Comparison of ENCODE assay signal across 19 cellular contexts in the genomic region with DNA sequence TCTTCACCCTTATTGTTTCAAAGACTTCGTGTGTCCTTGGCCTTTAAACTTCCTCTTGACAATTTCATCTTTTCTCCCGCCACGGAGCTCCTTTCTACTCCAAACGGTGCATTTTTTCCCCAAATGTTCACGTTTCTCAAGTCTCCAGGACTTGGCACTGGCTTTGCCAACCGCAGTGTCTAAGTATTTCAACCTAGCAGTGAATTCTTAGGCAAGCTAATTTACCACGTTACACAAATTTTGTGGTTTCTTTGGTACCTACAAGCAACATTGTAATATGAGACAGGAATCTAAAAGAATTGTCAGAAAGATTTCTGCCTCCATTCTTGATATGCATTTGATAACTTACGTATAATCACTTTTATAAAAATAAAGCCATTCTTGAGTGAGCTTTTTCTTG.
DNase-seq lines count a peak whose midpoint lies in the region; ATAC-seq, FAIRE-seq and TF ChIP-seq lines count a peak whose summit lies in the region.
"Had no signal": no experiment of that assay in that cellular context is flagged by ENCODE, and none has a peak within 500 bp of the region (broad histone marks: within the 10 kb centered on the region; RNA-seq: fewer than 3 reads in every experiment).

No MANE protein-coding gene starts in this region.

- FAIRE-seq in H54 (lab: Jason Lieb, UNC) = peak; percentile 58
- FAIRE-seq: TTC549 had no signal

- no peak overlapping the region for H3K27ac Mint-ChIP-seq in nephron progenitor cell
- H3K27ac Mint-ChIP-seq: activated naive CD8-positive, alpha-beta T cell treated with anti-CD3 and anti-CD28 coated beads, Interleukin-2, amount 10 ng/mL, durations not matched to agents 7 days and 5 days had no signal

- H3K27me3 Mint-ChIP-seq in nephron progenitor cell (ENCODE audit: low read depth, poor library complexity) = peaks cover 100% of the 10 kb centered on the region

- H3K4me1 Mint-ChIP-seq in nephron progenitor cell = peaks cover 80% of the 10 kb centered on the region

- no peak for TF ChIP-seq POLR2A in H54 (IDR thresholded peaks at IDR 0.05; ENCODE audit: low read depth, low read length)

- DNase-seq in H54 (ENCODE audit: insufficient read length, low spot score) = no peak
- peak; percentile 15 for DNase-seq in MV-4-11 (lab: John Stamatoyannopoulos, UW)
- peak; percentile 69 for DNase-seq in cerebellar cortex (ENCODE audit: low spot score)
- DNase-seq in nephron progenitor cell = no peak
- no peak for DNase-seq in stimulated activated CD4-positive, alpha-beta T cell treated with anti-CD3 and anti-CD28 coated beads, Interleukin-4, amount 100 ng/mL, for 4 hours
- no peak for DNase-seq in SKM-1 treated with dmso at 0.1 percent for 144 hours (lab: John Stamatoyannopoulos, UW; ENCODE audit: unreplicated experiment)
- DNase-seq: activated CD4-positive, alpha-beta T cell treated with anti-CD3 and anti-CD28 coated beads, Interleukin-2, amount 50 U/mL, for 1 hour; activated naive CD8-positive, alpha-beta T cell treated with anti-CD3 and anti-CD28 coated beads, Interleukin-2, amount 10 ng/mL, durations not matched to agents 7 days and 5 days; DMS53; effector memory CD8-positive, alpha-beta T cell; IMR-90; NCI-H1417 treated with DMSO at 0.1 percent for 48 hours; NCI-H510A treated with DMSO at 0.1 percent for 48 hours; psoas muscle; spleen; stimulated activated naive CD4-positive, alpha-beta T cell; transverse colon had no signal

- H3K9me3 Mint-ChIP-seq in nephron progenitor cell = no peaks in the 10 kb centered on the region
- H3K9me3 Mint-ChIP-seq: activated naive CD8-positive, alpha-beta T cell treated with anti-CD3 and anti-CD28 coated beads, Interleukin-2, amount 10 ng/mL, durations not matched to agents 7 days and 5 days had no signal

- H3K36me3 Mint-ChIP-seq in nephron progenitor cell (ENCODE audit: low read depth) = no peaks in the 10 kb centered on the region
- H3K36me3 Mint-ChIP-seq: activated naive CD8-positive, alpha-beta T cell treated with anti-CD3 and anti-CD28 coated beads, Interleukin-2, amount 10 ng/mL, durations not matched to agents 7 days and 5 days had no signal

- no peak for ATAC-seq in HG02678 (IDR thresholded peaks at IDR 0.05; ENCODE audit: unreplicated experiment)
- ATAC-seq: effector memory CD8-positive, alpha-beta T cell had no signal

- peak overlapping the region; percentile 53 for H3K4me3 Mint-ChIP-seq in nephron progenitor cell
- H3K4me3 Mint-ChIP-seq: activated naive CD8-positive, alpha-beta T cell treated with anti-CD3 and anti-CD28 coated beads, Interleukin-2, amount 10 ng/mL, durations not matched to agents 7 days and 5 days had no signal

- no peak for TF ChIP-seq CTCF in nephron progenitor cell (IDR thresholded peaks at IDR 0.05)

Comparison
In these comparisons a context has a peak if more than half of its experiments do, and no peak if none do; other contexts are left out.
1. DNase-seq: peak in MV-4-11 (single experiment) and cerebellar cortex (single experiment); none in H54 (single experiment), nephron progenitor cell (single experiment), stimulated activated CD4-positive, alpha-beta T cell treated with anti-CD3 and anti-CD28 coated beads, Interleukin-4, amount 100 ng/mL, for 4 hours (0 of 2) and SKM-1 treated with dmso at 0.1 percent for 144 hours (single experiment).